1 cellular context compared by ENCODE assay signal in genomic region chr11:2890466-2891241, GRCh38.
TF ChIP-seq lines count a peak whose summit lies in the region.

No MANE protein-coding gene starts in this region.

TF ChIP-seq in IMR-90, 13 proteins besides CTCF, POLR2A, EP300 and RAD21 (continued from another document):
- TF ChIP-seq CHD1 (IDR thresholded peaks at IDR 0.05; ENCODE audit: low read depth, low read length) (no peak), FOS (IDR thresholded peaks at IDR 0.05; ENCODE audit: low read depth, low read length) (no peak), BHLHE40 (IDR thresholded peaks at IDR 0.05; ENCODE audit: low read depth, low read length) (peak; percentile 74), NFE2L2 (IDR thresholded peaks at IDR 0.05; ENCODE audit: low read depth, low read length) (no peak)
